In genomic region chr9:136664000-136664798, GRCh38 we compare ENCODE assay signal across 2 cellular contexts.
TF ChIP-seq lines count a peak whose summit lies in the region.

No MANE protein-coding gene starts in this region.

TF ChIP-seq in WTC11, 78 proteins besides CTCF, POLR2A, EP300 and RAD21:
- 0 out of 2 replicates have a peak, but pooled peaks have one; percentile 21 for TF ChIP-seq CDX4 (CRISPR knock-in tag; IDR thresholded peaks at IDR 0.05; ENCODE audit: borderline replicate concordance)
- no peak for TF ChIP-seq ZNF425 (CRISPR knock-in tag; conservative IDR thresholded peaks at IDR 0.05)

TF ChIP-seq in endothelial cell of umbilical vein, 7 proteins besides CTCF, POLR2A, EP300 and RAD21:
- TF ChIP-seq EZH2 (IDR thresholded peaks at IDR 0.05; ENCODE audit: borderline replicate concordance, low read depth, low read length, severe bottlenecking): no peak
- TF ChIP-seq MAX (IDR thresholded peaks at IDR 0.05; ENCODE audit: insufficient read depth, insufficient read length): peak; percentile 2
- no peak for TF ChIP-seq GATA2 (IDR thresholded peaks at IDR 0.05; ENCODE audit: insufficient read depth, insufficient read length, low read depth, low read length)
- TF ChIP-seq JUN (IDR thresholded peaks at IDR 0.05; ENCODE audit: borderline replicate concordance, insufficient read depth, insufficient read length, low read depth): no peak
- TF ChIP-seq MYC (IDR thresholded peaks at IDR 0.05; ENCODE audit: low read depth, low read length): no peak
- TF ChIP-seq POLR2AphosphoS5 (IDR thresholded peaks at IDR 0.05; ENCODE audit: insufficient read depth, low read depth, low read length): peak; percentile 62
- TF ChIP-seq FOS (IDR thresholded peaks at IDR 0.05; ENCODE audit: borderline replicate concordance, insufficient read depth, low read length): no peak
